Comparison of ENCODE assay signal across 15 cellular contexts in genomic region chr14:51401272-51401671, GRCh38.
DNase-seq lines count a peak whose midpoint lies in the region; ATAC-seq and TF ChIP-seq lines count a peak whose summit lies in the region.
"Had no signal": no experiment of that assay in that cellular context is flagged by ENCODE, and none has a peak within 500 bp of the region (broad histone marks: within the 10 kb centered on the region; RNA-seq: fewer than 3 reads in every experiment).

No MANE protein-coding gene starts in this region.

- H3K4me3 Mint-ChIP-seq in activated naive CD4-positive, alpha-beta T cell treated with anti-CD3 and anti-CD28 coated beads for 36 hours = no peak overlapping the region
- H3K4me3 Mint-ChIP-seq: activated B cell treated with CpG ODN at 0.5 μM for 24 hours, CD14-positive monocyte had no signal

- H3K36me3 Mint-ChIP-seq in activated naive CD4-positive, alpha-beta T cell treated with anti-CD3 and anti-CD28 coated beads for 36 hours (ENCODE audit: low read depth) = no peaks in the 10 kb centered on the region
- H3K36me3 Mint-ChIP-seq: CD14-positive monocyte had no signal

- ATAC-seq in left cardiac atrium = peak; percentile 63 to 74
- ATAC-seq in SK-N-SH treated with all-trans-retinoic acid at 6 μM for 48 hours = no peak

- no peak for TF ChIP-seq CTCF in choroid plexus epithelial cell (conservative IDR thresholded peaks at IDR 0.05; ENCODE audit: low read depth, low read length)

- DNase-seq in choroid plexus epithelial cell (ENCODE audit: low read depth) (peak; percentile 39), left cardiac atrium (no peak), renal cortical epithelial cell (ENCODE audit: low read depth) (peak; percentile 26), C1 segment of cervical spinal cord (lab: John Stamatoyannopoulos, UW) (no peak), superior temporal gyrus (ENCODE audit: extremely low spot score) (no peak)
- DNase-seq in activated naive CD4-positive, alpha-beta T cell treated with anti-CD3 and anti-CD28 coated beads for 36 hours = no peak
- DNase-seq: activated B cell treated with CpG ODN at 0.5 μM for 24 hours, NCI-H2029, NCI-H510A, SJCRH30 had no signal

- peaks cover 2% of the 10 kb centered on the region for H3K27me3 Mint-ChIP-seq in activated naive CD4-positive, alpha-beta T cell treated with anti-CD3 and anti-CD28 coated beads for 36 hours (ENCODE audit: low read depth)

- H3K27me3 ChIP-seq in ACC112 (ENCODE audit: insufficient read depth, low read length) = no peaks in the 10 kb centered on the region
- H3K27me3 ChIP-seq: SJCRH30, tibial nerve had no signal

- H3K4me1 ChIP-seq in ACC112 (ENCODE audit: control insufficient read depth, insufficient read depth, low read length, unreplicated experiment) = peaks cover 38% of the 10 kb centered on the region
- H3K4me1 ChIP-seq: SJCRH30 had no signal

- no peaks in the 10 kb centered on the region for H3K4me1 Mint-ChIP-seq in activated naive CD4-positive, alpha-beta T cell treated with anti-CD3 and anti-CD28 coated beads for 36 hours (ENCODE audit: low read depth)
- H3K4me1 Mint-ChIP-seq: activated B cell treated with CpG ODN at 0.5 μM for 24 hours, CD14-positive monocyte had no signal

- no peak overlapping the region for H3K27ac Mint-ChIP-seq in activated naive CD4-positive, alpha-beta T cell treated with anti-CD3 and anti-CD28 coated beads for 36 hours
- H3K27ac Mint-ChIP-seq: activated B cell treated with CpG ODN at 0.5 μM for 24 hours; activated T-helper 2 cell treated with anti-CD3 and anti-CD28 coated beads, Interferon-gamma antibody, Interleukin-2, Interleukin-4, amounts not matched to agents 10 μg/mL and 5 μg/mL and 100 μg/mL, durations not matched to agents 14 hours and 24 hours and 36 hours; CD14-positive monocyte had no signal

- no peak overlapping the region for H3K27ac ChIP-seq in ACC112 (ENCODE audit: low read depth, low read length)
- H3K27ac ChIP-seq: SJCRH30 had no signal

- CTCF ChIA-PET in activated naive CD4-positive, alpha-beta T cell treated with anti-CD3 and anti-CD28 coated beads for 36 hours (lab: Charles Lee) = interaction anchor here (0.6 kb wide), 1 partner anchor 589 kb away, joined by 3 read pairs; no protein-coding TSS in a partner anchor

- H3K4me3 ChIP-seq in ACC112 (ENCODE audit: low read depth, low read length) (no peak overlapping the region), choroid plexus epithelial cell (ENCODE audit: low read depth, low read length) (no peak overlapping the region)
- H3K4me3 ChIP-seq: SJCRH30, tibial nerve had no signal

- intact Hi-C loops in left cardiac atrium (cut with DNase I) = no loop called here
- intact Hi-C loops in activated naive CD4-positive, alpha-beta T cell treated with anti-CD3 and anti-CD28 coated beads for 36 hours (cut with micrococcal nuclease) = no loop called here

- H3K79me2 ChIP-seq in ACC112 (ENCODE audit: control insufficient read depth, insufficient read depth, low read length, unreplicated experiment) = no peaks in the 10 kb centered on the region

- no peaks in the 10 kb centered on the region for H3K36me3 ChIP-seq in ACC112 (ENCODE audit: insufficient read depth, low read length)
- H3K36me3 ChIP-seq: SJCRH30, tibial nerve had no signal

- H3K9me3 Mint-ChIP-seq in activated naive CD4-positive, alpha-beta T cell treated with anti-CD3 and anti-CD28 coated beads for 36 hours = no peaks in the 10 kb centered on the region
- H3K9me3 Mint-ChIP-seq: activated B cell treated with CpG ODN at 0.5 μM for 24 hours; activated T-helper 2 cell treated with anti-CD3 and anti-CD28 coated beads, Interferon-gamma antibody, Interleukin-2, Interleukin-4, amounts not matched to agents 10 μg/mL and 5 μg/mL and 100 μg/mL, durations not matched to agents 14 hours and 24 hours and 36 hours had no signal

- peak overlapping the region; percentile 36 for H2AFZ ChIP-seq in ACC112 (ENCODE audit: low read length, unreplicated experiment)

TF ChIP-seq in SK-N-SH treated with all-trans-retinoic acid at 6 μM for 48 hours, 23 proteins besides CTCF, POLR2A, EP300 and RAD21 (continues in another document):
- TF ChIP-seq GLIS3 (CRISPR knock-in tag; IDR thresholded peaks at IDR 0.05) (no peak), PATZ1 (CRISPR knock-in tag; IDR thresholded peaks at IDR 0.05; ENCODE audit: borderline replicate concordance) (no peak), POU6F1 (CRISPR knock-in tag; IDR thresholded peaks at IDR 0.05; ENCODE audit: borderline replicate concordance, low read depth) (no peak), OSR1 (CRISPR knock-in tag; IDR thresholded peaks at IDR 0.05) (no peak), TSHZ2 (CRISPR knock-in tag; IDR thresholded peaks at IDR 0.05) (no peak), SNAI2 (CRISPR knock-in tag; IDR thresholded peaks at IDR 0.05) (no peak), RARB (CRISPR knock-in tag; IDR thresholded peaks at IDR 0.05) (no peak), ZFP3 (CRISPR knock-in tag; IDR thresholded peaks at IDR 0.05) (no peak), CSRNP3 (CRISPR knock-in tag; IDR thresholded peaks at IDR 0.05) (no peak), ISL1 (CRISPR knock-in tag; IDR thresholded peaks at IDR 0.05) (no peak), CSDC2 (CRISPR knock-in tag; IDR thresholded peaks at IDR 0.05) (no peak), ZNF70 (CRISPR knock-in tag; IDR thresholded peaks at IDR 0.05) (no peak), ZFP30 (CRISPR knock-in tag; IDR thresholded peaks at IDR 0.05) (no peak), TCF4 (CRISPR knock-in tag; IDR thresholded peaks at IDR 0.05; ENCODE audit: borderline replicate concordance) (no peak), TOX (CRISPR knock-in tag; IDR thresholded peaks at IDR 0.05; ENCODE audit: borderline replicate concordance) (no peak)

Comparison
In these comparisons a context has a peak if more than half of its experiments do, and no peak if none do; other contexts are left out.
1. DNase-seq: peak in choroid plexus epithelial cell (single experiment) and renal cortical epithelial cell (single experiment); none in left cardiac atrium (single experiment), C1 segment of cervical spinal cord (0 of 14), superior temporal gyrus (single experiment) and activated naive CD4-positive, alpha-beta T cell treated with anti-CD3 and anti-CD28 coated beads for 36 hours (single experiment).